29 cellular contexts compared by ENCODE assay signal in the genomic region with DNA sequence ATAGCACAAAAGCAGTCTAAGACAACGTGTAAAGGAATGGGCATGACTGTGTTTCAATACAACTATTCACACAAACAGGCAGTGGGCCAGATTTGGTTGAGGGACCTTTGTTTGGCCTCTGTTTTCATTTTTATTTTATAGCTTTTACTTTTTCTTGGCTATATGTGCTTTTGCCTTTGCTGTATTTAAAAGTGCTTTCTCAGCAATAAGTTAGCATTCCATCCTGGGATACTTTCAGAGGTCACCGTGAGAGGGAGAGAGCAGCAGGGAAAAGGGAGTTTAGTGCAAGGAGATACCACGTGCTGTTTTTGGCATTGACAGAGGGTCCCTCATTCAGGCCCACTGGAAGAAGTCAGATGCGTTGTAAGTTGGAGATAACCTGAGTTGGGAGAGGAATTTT.
"Had no signal": no experiment of that assay in that cellular context is flagged by ENCODE, and none has a peak within 500 bp of the region (broad histone marks: within the 10 kb centered on the region; RNA-seq: fewer than 3 reads in every experiment).

No MANE protein-coding gene starts in this region.

- H3K9me3 Mint-ChIP-seq: activated CD4-positive, alpha-beta T cell treated with anti-CD3 and anti-CD28 coated beads, Interleukin-2, amount 10 ng/mL, durations not matched to agents 24 days and 14 days; activated CD8-positive, alpha-beta T cell treated with anti-CD3 and anti-CD28 coated beads for 36 hours; activated naive CD8-positive, alpha-beta T cell treated with anti-CD3 and anti-CD28 coated beads for 36 hours; activated T-cell treated with anti-CD3 and anti-CD28 coated beads, Interleukin-2, amount 50 U/mL, for 72 hours; activated T-helper 17 cell treated with anti-CD3 and anti-CD28 coated beads, Interleukin-2, amount 50 U/mL, for 72 hours; T-helper 1 cell treated with Interleukin-12 subunit alpha and Interleukin-12 subunit beta and Interleukin-4 antibody, amounts not matched to agents 30 μg/mL and 1 μg/mL, for 36 hours; T-helper 2 cell treated with Interferon-gamma antibody and Interleukin-4, amounts not matched to agents 5 μg/mL and 100 μg/mL, for 36 hours had no signal

- H3K27ac Mint-ChIP-seq: activated CD4-positive, alpha-beta T cell treated with anti-CD3 and anti-CD28 coated beads, Interleukin-2, amount 10 ng/mL, durations not matched to agents 24 days and 14 days; activated CD8-positive, alpha-beta T cell treated with anti-CD3 and anti-CD28 coated beads for 36 hours; activated naive CD8-positive, alpha-beta T cell treated with anti-CD3 and anti-CD28 coated beads for 36 hours; activated T-cell treated with anti-CD3 and anti-CD28 coated beads, Interleukin-2, amount 50 U/mL, for 72 hours; activated T-helper 17 cell treated with anti-CD3 and anti-CD28 coated beads, Interleukin-2, amount 50 U/mL, for 72 hours; T-helper 1 cell treated with Interleukin-12 subunit alpha and Interleukin-12 subunit beta and Interleukin-4 antibody, amounts not matched to agents 30 μg/mL and 1 μg/mL, for 36 hours; T-helper 2 cell treated with Interferon-gamma antibody and Interleukin-4, amounts not matched to agents 5 μg/mL and 100 μg/mL, for 36 hours had no signal

- H3K36me3 Mint-ChIP-seq: activated naive CD8-positive, alpha-beta T cell treated with anti-CD3 and anti-CD28 coated beads for 36 hours had no signal

- H3K27ac ChIP-seq: brain microvascular endothelial cell, SJCRH30 had no signal

- H3K36me3 ChIP-seq: brain microvascular endothelial cell, SJCRH30 had no signal

- H3K9me3 ChIP-seq: SJCRH30, SK-N-SH had no signal

- H3K9ac ChIP-seq: SK-N-SH had no signal

- DNase-seq: activated CD4-positive, alpha-beta T cell treated with anti-CD3 and anti-CD28 coated beads, Interleukin-2, amount 10 ng/mL, durations not matched to agents 24 days and 14 days; activated CD4-positive, alpha-beta T cell treated with anti-CD3 and anti-CD28 coated beads, Interleukin-2, amount 50 U/mL, for 4 hours; activated CD8-positive, alpha-beta T cell treated with anti-CD3 and anti-CD28 coated beads for 36 hours; activated effector memory CD4-positive, alpha-beta T cell treated with anti-CD3 and anti-CD28 coated beads, Interleukin-2, amount 50 U/mL, for 16 hours; activated naive CD4-positive, alpha-beta T cell; activated naive CD4-positive, alpha-beta T cell treated with anti-CD3 and anti-CD28 coated beads, Interleukin-2, amount 50 U/mL, for 16 hours; activated naive CD8-positive, alpha-beta T cell treated with anti-CD3 and anti-CD28 coated beads for 36 hours; activated T-cell treated with anti-CD3 and anti-CD28 coated beads, Interleukin-2, amount 50 U/mL, for 1 hour; activated T-cell treated with anti-CD3 and anti-CD28 coated beads, Interleukin-2, amount 50 U/mL, for 72 hours; amniotic stem cell; aorta; brain microvascular endothelial cell; central memory CD4-positive, alpha-beta T cell; Karpas-422; NCI-H1105; NCI-H1417 treated with DMSO at 0.1 percent for 48 hours; NCI-H1930; NCI-H2081 treated with DMSO at 0.1 percent for 48 hours; NCI-H226; NCI-H446 treated with DMSO at 0.1 percent for 48 hours; NCI-H524 treated with DMSO at 0.1 percent for 48 hours; SHP77; SJCRH30; SK-N-SH had no signal

- H3K4me1 Mint-ChIP-seq: activated CD4-positive, alpha-beta T cell treated with anti-CD3 and anti-CD28 coated beads, Interleukin-2, amount 10 ng/mL, durations not matched to agents 24 days and 14 days; activated naive CD8-positive, alpha-beta T cell treated with anti-CD3 and anti-CD28 coated beads for 36 hours; activated T-helper 17 cell treated with anti-CD3 and anti-CD28 coated beads, Interleukin-2, amount 50 U/mL, for 72 hours had no signal

- H3K4me1 ChIP-seq: SJCRH30 had no signal

- H3K4me3 Mint-ChIP-seq: activated CD4-positive, alpha-beta T cell treated with anti-CD3 and anti-CD28 coated beads, Interleukin-2, amount 10 ng/mL, durations not matched to agents 24 days and 14 days; activated CD8-positive, alpha-beta T cell treated with anti-CD3 and anti-CD28 coated beads for 36 hours; activated naive CD8-positive, alpha-beta T cell treated with anti-CD3 and anti-CD28 coated beads for 36 hours; activated T-cell treated with anti-CD3 and anti-CD28 coated beads, Interleukin-2, amount 50 U/mL, for 72 hours; activated T-helper 17 cell treated with anti-CD3 and anti-CD28 coated beads, Interleukin-2, amount 50 U/mL, for 72 hours; T-helper 1 cell treated with Interleukin-12 subunit alpha and Interleukin-12 subunit beta and Interleukin-4 antibody, amounts not matched to agents 30 μg/mL and 1 μg/mL, for 36 hours; T-helper 2 cell treated with Interferon-gamma antibody and Interleukin-4, amounts not matched to agents 5 μg/mL and 100 μg/mL, for 36 hours had no signal

- ATAC-seq: activated CD8-positive, alpha-beta T cell treated with anti-CD3 and anti-CD28 coated beads for 36 hours; activated T-cell treated with anti-CD3 and anti-CD28 coated beads, Interleukin-2, amount 50 U/mL, for 72 hours; activated T-helper 17 cell treated with anti-CD3 and anti-CD28 coated beads, Interleukin-2, amount 50 U/mL, for 72 hours; Panc1 had no signal

- H3K4me2 ChIP-seq: SK-N-SH had no signal

- H3K4me3 ChIP-seq: SJCRH30 had no signal

- H3K27me3 ChIP-seq: brain microvascular endothelial cell, SJCRH30 had no signal

- FAIRE-seq: TTC549 had no signal
